In genomic region chr10:132670546-132670945, GRCh38 we compare ENCODE assay signal across 15 cellular contexts.
"Had no signal": no experiment of that assay in that cellular context is flagged by ENCODE, and none has a peak within 500 bp of the region (broad histone marks: within the 10 kb centered on the region; RNA-seq: fewer than 3 reads in every experiment).

No MANE protein-coding gene starts in this region.

- H3K4me3 ChIP-seq: body of pancreas, mucosa of descending colon, ovary, skin epidermis, stomach, thoracic aorta, uterus had no signal

- H3K27me3 Mint-ChIP-seq: activated T-helper 17 cell treated with anti-CD3 and anti-CD28 coated beads, Interleukin-2, amount 50 U/mL, for 72 hours; dendritic cell treated with granulocyte-macrophage colony-stimulating factor and Interleukin-4, amounts not matched to agents 40 ng/mL and 50 ng/mL, for 4 days; naive thymus-derived CD8-positive, alpha-beta T cell had no signal

- H3K27ac Mint-ChIP-seq: activated T-helper 17 cell treated with anti-CD3 and anti-CD28 coated beads, Interleukin-2, amount 50 U/mL, for 72 hours; dendritic cell treated with granulocyte-macrophage colony-stimulating factor and Interleukin-4, amounts not matched to agents 40 ng/mL and 50 ng/mL, for 4 days; naive thymus-derived CD8-positive, alpha-beta T cell had no signal

- H3K36me3 ChIP-seq: ovary, uterus had no signal

- ATAC-seq: activated T-helper 17 cell treated with anti-CD3 and anti-CD28 coated beads, Interleukin-2, amount 50 U/mL, for 72 hours; body of pancreas; mucosa of descending colon; naive thymus-derived CD8-positive, alpha-beta T cell had no signal

- H3K4me3 Mint-ChIP-seq: activated T-helper 17 cell treated with anti-CD3 and anti-CD28 coated beads, Interleukin-2, amount 50 U/mL, for 72 hours; dendritic cell treated with granulocyte-macrophage colony-stimulating factor and Interleukin-4, amounts not matched to agents 40 ng/mL and 50 ng/mL, for 4 days; naive thymus-derived CD8-positive, alpha-beta T cell had no signal

- H3K4me1 ChIP-seq: body of pancreas had no signal

- H3K9me3 Mint-ChIP-seq: activated T-helper 17 cell treated with anti-CD3 and anti-CD28 coated beads, Interleukin-2, amount 50 U/mL, for 72 hours; naive thymus-derived CD8-positive, alpha-beta T cell had no signal

- H3K27ac ChIP-seq: body of pancreas, ovary, skin epidermis, stomach, thoracic aorta, uterus had no signal

- H3K9me3 ChIP-seq: body of pancreas, mucosa of descending colon, ovary, stomach, thoracic aorta, uterus had no signal

- DNase-seq: activated naive CD4-positive, alpha-beta T cell treated with anti-CD3 and anti-CD28 coated beads, Interleukin-2, amount 50 U/mL, for 16 hours; amniotic stem cell; hypothalamus; mucosa of descending colon; stimulated activated CD4-positive, alpha-beta T cell treated with anti-CD3 and anti-CD28 coated beads, Interleukin-4, amount 100 ng/mL, for 4 hours; stomach; T-helper 9 cell had no signal

- H3K27me3 ChIP-seq: body of pancreas, ovary, stomach, uterus had no signal
